In genomic region chr20:21064924-21065323, GRCh38 we compare ENCODE assay signal across 19 cellular contexts. TPM values are rescaled to one million over a fixed set of nuclear protein-coding genes. Genes with fewer than 3 reads are reported as not detected.
DNase-seq lines count a peak whose midpoint lies in the region; ATAC-seq, FAIRE-seq and TF ChIP-seq lines count a peak whose summit lies in the region.
"Had no signal": no experiment of that assay in that cellular context is flagged by ENCODE, and none has a peak within 500 bp of the region (broad histone marks: within the 10 kb centered on the region; RNA-seq: fewer than 3 reads in every experiment).

No MANE protein-coding gene starts in this region.

- no peaks in the 10 kb centered on the region for H3K9me3 ChIP-seq in HepG2 (ENCODE audit: low read length)
- H3K9me3 ChIP-seq in right lobe of liver, result no peaks in the 10 kb centered on the region
- H3K9me3 ChIP-seq in H1 (ENCODE audit: insufficient read depth in 2 of 2, low read depth in 1 of 2, low read length in 1 of 2), result no peaks in the 10 kb centered on the region
- no peaks in the 10 kb centered on the region for H3K9me3 ChIP-seq in small intestine (ENCODE audit: control insufficient read depth, low read depth)
- no peaks in the 10 kb centered on the region for H3K9me3 ChIP-seq in osteoblast (ENCODE audit: low read depth, low read length)
- H3K9me3 ChIP-seq: BLaER1, Caco-2, HAP-1 had no signal

- in situ Hi-C loops in HepG2 (cut with HindIII; ENCODE audit: extremely low pct_ligation_motif_present, low pct_unique_long_range_greater_than_20kb), result no loop called here

- H3K4me1 ChIP-seq in HepG2 (ENCODE audit: insufficient read depth, low read length), result peaks cover 7% of the 10 kb centered on the region
- no peaks in the 10 kb centered on the region for H3K4me1 ChIP-seq in right lobe of liver
- H3K4me1 ChIP-seq in H1 (replicated peaks in 1 of 4; ENCODE audit: control insufficient read depth in 3 of 4, insufficient read depth in 4 of 4, low read length in 3 of 4), result no peaks in the 10 kb centered on the region
- no peaks in the 10 kb centered on the region for H3K4me1 ChIP-seq in small intestine (ENCODE audit: control insufficient read depth in 2 of 2, insufficient read depth in 1 of 2, low read depth in 1 of 2, low read length in 1 of 2)
- no peaks in the 10 kb centered on the region for H3K4me1 ChIP-seq in osteoblast (ENCODE audit: insufficient read depth, low read length)
- H3K4me1 ChIP-seq: BLaER1, Caco-2, HAP-1 had no signal

- no peak for TF ChIP-seq EP300 in HepG2 (IDR thresholded peaks at IDR 0.05; ENCODE audit: low read depth in 2 of 2, low read length in 2 of 2)
- no peak for TF ChIP-seq EP300 in HepG2 (CRISPR knock-in tag; IDR thresholded peaks at IDR 0.05; ENCODE audit: borderline replicate concordance)
- no peak for TF ChIP-seq EP300 in H1 (IDR thresholded peaks at IDR 0.05; ENCODE audit: borderline replicate concordance in 1 of 2, low read depth in 2 of 2, low read length in 2 of 2)

- POLR2A ChIA-PET in HepG2 (lab: Yijun Ruan, JAX) (no interaction called here), H1 (lab: Charles Lee; ENCODE audit: partially characterized antibody) (interaction anchor here (1.6 kb wide), 1 partner anchor 36 kb away, joined by 3 read pairs; no protein-coding TSS in a partner anchor)

- H2AFZ ChIP-seq in HepG2 (ENCODE audit: low read length) (no peak overlapping the region), H1 (ENCODE audit: low read length) (no peak overlapping the region), osteoblast (ENCODE audit: low read length) (no peak overlapping the region)
- H2AFZ ChIP-seq: GM23248 had no signal

- CTCF ChIA-PET in HepG2 (lab: Yijun Ruan, JAX; ENCODE audit: low intra/inter-chr PET ratio, low total read pairs), result no interaction called here
- CTCF ChIA-PET in H1 (lab: Charles Lee; ENCODE audit: partially characterized antibody), result interaction anchor here (0.6 kb wide), 1 partner anchor 440 kb away, joined by 3 read pairs; no protein-coding TSS in a partner anchor

- H2BK5ac ChIP-seq in H1 (ENCODE audit: low read depth, low read length), result no peak overlapping the region

- no peak overlapping the region for H4K5ac ChIP-seq in H1 (ENCODE audit: insufficient read length, low read depth, low read length)

- H3K79me2 ChIP-seq in HepG2 (ENCODE audit: insufficient read depth, low read length), result no peaks in the 10 kb centered on the region
- H3K79me2 ChIP-seq in H1 (ENCODE audit: control insufficient read depth in 1 of 2, insufficient read depth in 2 of 2, low read length in 2 of 2), result no peaks in the 10 kb centered on the region
- no peaks in the 10 kb centered on the region for H3K79me2 ChIP-seq in osteoblast (ENCODE audit: insufficient read depth, low read length)

- H3K56ac ChIP-seq in H1 (replicated peaks; ENCODE audit: insufficient read length, low read depth, low read length), result no peak overlapping the region

- no peak overlapping the region for H3K9ac ChIP-seq in HepG2 (ENCODE audit: insufficient read depth, low read depth, low read length)
- no peak overlapping the region for H3K9ac ChIP-seq in H1 (replicated peaks in 1 of 4; ENCODE audit: extremely low read depth in 1 of 4, low read depth in 3 of 4, low read length in 3 of 4)
- H3K9ac ChIP-seq: BLaER1, GM23248 had no signal

- H2BK12ac ChIP-seq in H1 (ENCODE audit: low read depth, low read length), result no peak overlapping the region

- no peak overlapping the region for H3K23ac ChIP-seq in H1 (ENCODE audit: insufficient read length)

- TF ChIP-seq CTCF in HepG2 (CRISPR knock-in tag; IDR thresholded peaks at IDR 0.05) (no peak), right lobe of liver (IDR thresholded peaks at IDR 0.05) (no peak), H1 (IDR thresholded peaks at IDR 0.05; ENCODE audit: control extremely low read depth in 1 of 3, insufficient read depth in 1 of 3, low read depth in 1 of 3, low read length in 3 of 3) (no peak), osteoblast (IDR thresholded peaks at IDR 0.05; ENCODE audit: extremely low read depth, low read depth, low read length) (no peak)

- H3K14ac ChIP-seq in H1 (ENCODE audit: insufficient read length), result no peak overlapping the region

- H3K36me3 ChIP-seq in HepG2 (replicated peaks in 1 of 2; ENCODE audit: control insufficient read depth in 1 of 2, insufficient read depth in 2 of 2, low read length in 2 of 2) (no peaks in the 10 kb centered on the region), right lobe of liver (no peaks in the 10 kb centered on the region), H1 (ENCODE audit: control insufficient read depth in 2 of 4, insufficient read depth in 4 of 4, low read length in 3 of 4) (no peaks in the 10 kb centered on the region), small intestine (ENCODE audit: control insufficient read depth in 2 of 2, insufficient read depth in 2 of 2, low read length in 2 of 2) (no peaks in the 10 kb centered on the region), osteoblast (ENCODE audit: insufficient read depth, low read length) (no peaks in the 10 kb centered on the region)
- H3K36me3 ChIP-seq: BLaER1, HAP-1 had no signal

- H2AK5ac ChIP-seq in H1 (ENCODE audit: low read depth, low read length), result no peak overlapping the region

- H3K27ac ChIP-seq in HepG2 (ENCODE audit: extremely low read length, insufficient read depth, low read length) (no peak overlapping the region), right lobe of liver (no peak overlapping the region), H1 (ENCODE audit: low read depth, low read length) (no peak overlapping the region), small intestine (ENCODE audit: low read depth in 1 of 2, low read length in 1 of 2) (no peak overlapping the region), osteoblast (ENCODE audit: low read depth, low read length) (no peak overlapping the region), substantia nigra (ENCODE audit: low read depth, low read length, poor library complexity, severe bottlenecking) (no peak overlapping the region)
- H3K27ac ChIP-seq: 22Rv1, BLaER1, C4-2B, GM23248 had no signal

- no peak overlapping the region for H2BK15ac ChIP-seq in H1 (ENCODE audit: low read length)

- H3K27me3 ChIP-seq in HepG2 (ENCODE audit: control insufficient read depth in 1 of 2, insufficient read depth in 2 of 2, low read length in 2 of 2) (no peaks in the 10 kb centered on the region), right lobe of liver (peaks cover 0 to 7% of the 10 kb centered on the region in 2 donors), H1 (replicated peaks in 1 of 4; ENCODE audit: control insufficient read depth in 3 of 4, extremely low read depth in 1 of 4, insufficient read depth in 3 of 4, low read length in 3 of 4) (no peaks in the 10 kb centered on the region), small intestine (ENCODE audit: control insufficient read depth in 2 of 2, insufficient read depth in 2 of 2, low read length in 2 of 2) (peaks cover 0 to 3% of the 10 kb centered on the region in 2 donors), osteoblast (ENCODE audit: insufficient read depth, low read length) (no peaks in the 10 kb centered on the region)
- H3K27me3 ChIP-seq: BLaER1 had no signal

- H3K79me1 ChIP-seq in H1 (ENCODE audit: low read depth, low read length), result no peaks in the 10 kb centered on the region

- no peaks in the 10 kb centered on the region for H3K23me2 ChIP-seq in H1 (ENCODE audit: low read depth, low read length)

- peak; percentile 56 for FAIRE-seq in HepG2 (lab: Jason Lieb, UNC)
- FAIRE-seq in H1 (lab: Jason Lieb, UNC), result peak; percentile 55
- FAIRE-seq in small intestine (lab: Jason Lieb, UNC), result peak; percentile 10
- FAIRE-seq: GM12892 had no signal

- no peak overlapping the region for H3K4me2 ChIP-seq in HepG2 (ENCODE audit: low read depth, low read length)
- no peak overlapping the region for H3K4me2 ChIP-seq in H1 (ENCODE audit: insufficient read depth in 1 of 2, low read depth in 2 of 2, low read length in 2 of 2)
- no peak overlapping the region for H3K4me2 ChIP-seq in osteoblast (ENCODE audit: insufficient read depth, low read length)
- H3K4me2 ChIP-seq: BLaER1 had no signal

- no peak overlapping the region for H2BK120ac ChIP-seq in H1 (replicated peaks; ENCODE audit: low read depth, low read length)

- BruUV-seq in HepG2 (replicated peaks; lab: Mats Ljungman, UMichigan), result no TSS peak

- TF ChIP-seq POLR2A in HepG2 (IDR thresholded peaks at IDR 0.05; ENCODE audit: insufficient read depth in 1 of 2, low read depth in 2 of 2, low read length in 2 of 2) (no peak), right lobe of liver (IDR thresholded peaks at IDR 0.05) (no peak), H1 (IDR thresholded peaks at IDR 0.05; ENCODE audit: control extremely low read depth in 1 of 2, low read depth in 2 of 2, low read length in 2 of 2) (no peak)

- no peak overlapping the region for H2BK20ac ChIP-seq in H1 (ENCODE audit: low read length)

- no peak overlapping the region for H4K8ac ChIP-seq in H1 (ENCODE audit: extremely low read depth, insufficient read depth, low read length)

- DNase-seq in HepG2 (ENCODE audit: low spot score) (no peak), right lobe of liver (no peak), H1 (ENCODE audit: low read depth in 1 of 2, low spot score in 2 of 2) (no peak), small intestine (no peak), osteoblast (ENCODE audit: insufficient read length, low spot score, missing footprints) (no peak), substantia nigra (lab: John Stamatoyannopoulos, UW) (no peak)
- DNase-seq: Caco-2; CD4-positive, CD25-positive, alpha-beta regulatory T cell; CD8-positive, alpha-beta T cell; DMS153; DND-41; GM23248 had no signal

- no peak overlapping the region for H3K4me3 ChIP-seq in HepG2 (replicated peaks in 1 of 3; ENCODE audit: insufficient read depth in 1 of 3, low read depth in 2 of 3, low read length in 3 of 3)
- no peak overlapping the region for H3K4me3 ChIP-seq in right lobe of liver
- H3K4me3 ChIP-seq in H1 (ENCODE audit: extremely low read depth in 1 of 4, insufficient read depth in 2 of 4, low read depth in 3 of 4, low read length in 4 of 4), result no peak overlapping the region
- H3K4me3 ChIP-seq in small intestine (ENCODE audit: low read depth in 1 of 2, low read length in 2 of 2), result no peak overlapping the region
- H3K4me3 ChIP-seq in osteoblast (ENCODE audit: insufficient read depth, low read length), result no peak overlapping the region
- H3K4me3 ChIP-seq: BLaER1, GM23248, HAP-1 had no signal

- H3K4ac ChIP-seq in H1 (replicated peaks; ENCODE audit: insufficient read length, low read depth, low read length), result no peak overlapping the region

- no peaks in the 10 kb centered on the region for H4K20me1 ChIP-seq in HepG2 (ENCODE audit: insufficient read depth, low read length)
- no peaks in the 10 kb centered on the region for H4K20me1 ChIP-seq in H1 (replicated peaks in 1 of 2; ENCODE audit: control insufficient read depth in 1 of 2, insufficient read depth in 2 of 2, low read length in 2 of 2)
- H4K20me1 ChIP-seq in osteoblast (ENCODE audit: insufficient read depth, low read length), result no peaks in the 10 kb centered on the region
- H4K20me1 ChIP-seq: BLaER1 had no signal

- intact Hi-C loops in HepG2 (cut with micrococcal nuclease; ENCODE audit: unreplicated experiment), result no loop called here
- intact Hi-C loops in right lobe of liver (cut with DNase I), result no loop called here

- no peak for TF ChIP-seq RAD21 in HepG2 (CRISPR knock-in tag; IDR thresholded peaks at IDR 0.05)
- TF ChIP-seq RAD21 in H1 (IDR thresholded peaks at IDR 0.05 in 1 of 2, conservative IDR thresholded peaks at IDR 0.05 in 1 of 2; ENCODE audit: low read depth in 2 of 2, low read length in 2 of 2), result no peak

- no peak for ATAC-seq in HepG2
- no peak for ATAC-seq in right lobe of liver
- ATAC-seq: CD8-positive, alpha-beta T cell had no signal

- no peak overlapping the region for H4K91ac ChIP-seq in H1 (replicated peaks; ENCODE audit: insufficient read length, low read length)

- H3K18ac ChIP-seq in H1 (ENCODE audit: extremely low read depth, low read length), result no peak overlapping the region

RNA-seq across cellular contexts. Expression of gene LINC00237, which starts 41.2 kb away (rescaled TPM):
- not detected in 2 replicates for total RNA-seq in HepG2 (2016; rRNA removed; fragmentation: Illumina TruSeq; extraction: Trizol)
- not detected in 2 replicates for total RNA-seq in HepG2 (2016; cell fraction: cytosol; rRNA removed; fragmentation: Illumina TruSeq; extraction: Trizol; ENCODE audit: low read depth)
- not detected in 2 replicates for total RNA-seq in HepG2 (2016; cell fraction: insoluble cytoplasmic fraction; rRNA removed; fragmentation: Illumina TruSeq; extraction: Trizol)
- not detected in 2 replicates for total RNA-seq in HepG2 (2016; cell fraction: membrane; rRNA removed; fragmentation: Illumina TruSeq; extraction: Trizol)
- total RNA-seq in HepG2 (2016; cell fraction: nucleus; rRNA removed; fragmentation: Illumina TruSeq; extraction: Trizol), result not detected in 2 replicates
- not detected in 2 replicates for polyA plus RNA-seq in HepG2 (2011; rRNA removed)
- not detected in 2 replicates for polyA plus RNA-seq in HepG2 (2011; cell fraction: cytosol; rRNA removed)
- polyA plus RNA-seq in HepG2 (2011; cell fraction: nucleus; rRNA removed), result not detected in 2 replicates
- not detected in 2 replicates for polyA plus RNA-seq in HepG2 (2012)
- polyA plus RNA-seq in HepG2 (2016; cell fraction: cytosol; fragmentation: Illumina TruSeq; extraction: Trizol; ENCODE audit: low read depth), result not detected in 2 replicates
- not detected in 2 replicates for polyA plus RNA-seq in HepG2 (2016; cell fraction: insoluble cytoplasmic fraction; fragmentation: Illumina TruSeq; extraction: Trizol; ENCODE audit: low read depth)
- polyA plus RNA-seq in HepG2 (2016; cell fraction: membrane; fragmentation: Illumina TruSeq; extraction: Trizol; ENCODE audit: low read depth), result not detected in 2 replicates
- polyA plus RNA-seq in HepG2 (2016; cell fraction: nucleus; fragmentation: Illumina TruSeq; extraction: Trizol; ENCODE audit: insufficient read depth, low read depth), result not detected in 2 replicates
- polyA minus RNA-seq in HepG2 (2011; rRNA and poly(A)+ RNA removed; ENCODE audit: low replicate concordance), result not detected in 2 replicates
- not detected in 2 replicates for polyA minus RNA-seq in HepG2 (2011; cell fraction: cytosol; rRNA and poly(A)+ RNA removed)
- not detected in 2 replicates for polyA minus RNA-seq in HepG2 (2011; cell fraction: nucleus; rRNA and poly(A)+ RNA removed)
- not detected for total RNA-seq in right lobe of liver
- total RNA-seq in H1 (2021; fragmentation: NEBNext Ultra II Directional; extraction: Animal tissue kit (Norgen Biotek cat#: 25700)), result 0.28 and 0.69 TPM in 2 replicates
- polyA plus RNA-seq in H1 (2011; rRNA removed), result 0.22 and 1.4 TPM in 2 replicates
- polyA plus RNA-seq in H1 (2011; cell fraction: cytosol; rRNA removed), result 3.6 TPM
- 0.74 TPM for polyA plus RNA-seq in H1 (2011; cell fraction: nucleus; rRNA removed)
- 0.24 to 1.4 TPM (median 0.40 TPM) in 4 replicates for polyA plus RNA-seq in H1 (2012, experiment 1 of 2)
- polyA plus RNA-seq in H1 (2012, experiment 2 of 2), result not detected
- 0.28 TPM for polyA plus RNA-seq in H1 (2013, experiment 1 of 2)
- 0.55 TPM for polyA plus RNA-seq in H1 (2013, experiment 2 of 2)
- polyA minus RNA-seq in H1 (2011; rRNA and poly(A)+ RNA removed), result 0.29 and 0.66 TPM in 2 replicates
- not detected for polyA minus RNA-seq in H1 (2011; cell fraction: cytosol; rRNA and poly(A)+ RNA removed)
- polyA minus RNA-seq in H1 (2011; cell fraction: nucleus; rRNA and poly(A)+ RNA removed), result not detected
- not detected for polyA plus RNA-seq in small intestine
- total RNA-seq in osteoblast, result not detected in 2 replicates
- total RNA-seq: A673; CD4-positive, CD25-positive, alpha-beta regulatory T cell; CD8-positive, alpha-beta T cell; GM23248; H4 had no signal
- polyA plus RNA-seq: GM23248 had no signal
